1 cellular context compared by ENCODE assay signal in the genomic region with DNA sequence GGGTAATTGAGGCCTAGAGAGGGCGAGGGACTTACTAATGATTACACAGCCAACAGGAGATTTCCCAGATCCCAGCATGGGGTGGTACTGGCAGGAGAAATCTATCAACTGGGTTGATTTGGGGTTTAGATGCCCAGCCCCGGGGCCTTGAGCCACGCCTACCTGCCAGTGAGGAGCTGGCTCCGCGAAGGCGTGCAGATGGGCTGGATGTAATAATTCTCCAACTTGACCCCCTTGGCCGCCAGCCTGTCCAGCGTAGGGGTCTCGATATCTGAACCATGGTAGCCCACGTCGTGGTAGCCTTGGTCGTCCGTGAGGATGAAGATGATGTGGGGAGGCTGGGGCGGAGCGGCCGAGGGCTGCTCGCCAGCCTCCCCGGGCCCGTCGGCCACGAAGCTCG.
TF ChIP-seq lines count a peak whose summit lies in the region.

No MANE protein-coding gene starts in this region.

TF ChIP-seq in SK-N-SH, 30 proteins besides CTCF, POLR2A, EP300 and RAD21:
- TF ChIP-seq, protein P1, sequence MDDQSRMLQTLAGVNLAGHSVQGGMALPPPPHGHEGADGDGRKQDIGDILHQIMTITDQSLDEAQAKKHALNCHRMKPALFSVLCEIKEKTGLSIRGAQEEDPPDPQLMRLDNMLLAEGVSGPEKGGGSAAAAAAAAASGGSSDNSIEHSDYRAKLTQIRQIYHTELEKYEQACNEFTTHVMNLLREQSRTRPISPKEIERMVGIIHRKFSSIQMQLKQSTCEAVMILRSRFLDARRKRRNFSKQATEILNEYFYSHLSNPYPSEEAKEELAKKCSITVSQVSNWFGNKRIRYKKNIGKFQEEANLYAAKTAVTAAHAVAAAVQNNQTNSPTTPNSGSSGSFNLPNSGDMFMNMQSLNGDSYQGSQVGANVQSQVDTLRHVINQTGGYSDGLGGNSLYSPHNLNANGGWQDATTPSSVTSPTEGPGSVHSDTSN (IDR thresholded peaks at IDR 0.05) = no peak
- TF ChIP-seq FOSL2 (IDR thresholded peaks at IDR 0.05; ENCODE audit: borderline replicate concordance, low read depth) = no peak
- TF ChIP-seq NRF1 (IDR thresholded peaks at IDR 0.05; ENCODE audit: low read depth, low read length) = no peak
- no peak for TF ChIP-seq RFX5 (IDR thresholded peaks at IDR 0.05; ENCODE audit: low read length)
- TF ChIP-seq POLR2AphosphoS5 (IDR thresholded peaks at IDR 0.05; ENCODE audit: low read depth, low read length) = no peak
- TF ChIP-seq, protein P2, sequence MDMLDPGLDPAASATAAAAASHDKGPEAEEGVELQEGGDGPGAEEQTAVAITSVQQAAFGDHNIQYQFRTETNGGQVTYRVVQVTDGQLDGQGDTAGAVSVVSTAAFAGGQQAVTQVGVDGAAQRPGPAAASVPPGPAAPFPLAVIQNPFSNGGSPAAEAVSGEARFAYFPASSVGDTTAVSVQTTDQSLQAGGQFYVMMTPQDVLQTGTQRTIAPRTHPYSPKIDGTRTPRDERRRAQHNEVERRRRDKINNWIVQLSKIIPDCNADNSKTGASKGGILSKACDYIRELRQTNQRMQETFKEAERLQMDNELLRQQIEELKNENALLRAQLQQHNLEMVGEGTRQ (IDR thresholded peaks at IDR 0.05; ENCODE audit: borderline replicate concordance, low read depth, low read length) = no peak
- no peak for TF ChIP-seq SMC3 (IDR thresholded peaks at IDR 0.05; ENCODE audit: low read depth, low read length)
- TF ChIP-seq JUND (IDR thresholded peaks at IDR 0.05) = no peak
- TF ChIP-seq USF1 (IDR thresholded peaks at IDR 0.05; ENCODE audit: borderline replicate concordance, low read depth) = no peak
- TF ChIP-seq FOXJ3 (CRISPR knock-in tag; IDR thresholded peaks at IDR 0.05) = no peak
- no peak for TF ChIP-seq TCF12 (IDR thresholded peaks at IDR 0.05)
- TF ChIP-seq CHD2 (IDR thresholded peaks at IDR 0.05; ENCODE audit: low read length, partially characterized antibody) = no peak
- no peak for TF ChIP-seq GATA2 (CRISPR knock-in tag; IDR thresholded peaks at IDR 0.05)
- no peak for TF ChIP-seq ELF1 (IDR thresholded peaks at IDR 0.05)
- TF ChIP-seq, protein P3, sequence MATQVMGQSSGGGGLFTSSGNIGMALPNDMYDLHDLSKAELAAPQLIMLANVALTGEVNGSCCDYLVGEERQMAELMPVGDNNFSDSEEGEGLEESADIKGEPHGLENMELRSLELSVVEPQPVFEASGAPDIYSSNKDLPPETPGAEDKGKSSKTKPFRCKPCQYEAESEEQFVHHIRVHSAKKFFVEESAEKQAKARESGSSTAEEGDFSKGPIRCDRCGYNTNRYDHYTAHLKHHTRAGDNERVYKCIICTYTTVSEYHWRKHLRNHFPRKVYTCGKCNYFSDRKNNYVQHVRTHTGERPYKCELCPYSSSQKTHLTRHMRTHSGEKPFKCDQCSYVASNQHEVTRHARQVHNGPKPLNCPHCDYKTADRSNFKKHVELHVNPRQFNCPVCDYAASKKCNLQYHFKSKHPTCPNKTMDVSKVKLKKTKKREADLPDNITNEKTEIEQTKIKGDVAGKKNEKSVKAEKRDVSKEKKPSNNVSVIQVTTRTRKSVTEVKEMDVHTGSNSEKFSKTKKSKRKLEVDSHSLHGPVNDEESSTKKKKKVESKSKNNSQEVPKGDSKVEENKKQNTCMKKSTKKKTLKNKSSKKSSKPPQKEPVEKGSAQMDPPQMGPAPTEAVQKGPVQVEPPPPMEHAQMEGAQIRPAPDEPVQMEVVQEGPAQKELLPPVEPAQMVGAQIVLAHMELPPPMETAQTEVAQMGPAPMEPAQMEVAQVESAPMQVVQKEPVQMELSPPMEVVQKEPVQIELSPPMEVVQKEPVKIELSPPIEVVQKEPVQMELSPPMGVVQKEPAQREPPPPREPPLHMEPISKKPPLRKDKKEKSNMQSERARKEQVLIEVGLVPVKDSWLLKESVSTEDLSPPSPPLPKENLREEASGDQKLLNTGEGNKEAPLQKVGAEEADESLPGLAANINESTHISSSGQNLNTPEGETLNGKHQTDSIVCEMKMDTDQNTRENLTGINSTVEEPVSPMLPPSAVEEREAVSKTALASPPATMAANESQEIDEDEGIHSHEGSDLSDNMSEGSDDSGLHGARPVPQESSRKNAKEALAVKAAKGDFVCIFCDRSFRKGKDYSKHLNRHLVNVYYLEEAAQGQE (IDR thresholded peaks at IDR 0.05; ENCODE audit: low read depth, low read length) = no peak
- no peak for TF ChIP-seq GABPA (IDR thresholded peaks at IDR 0.05; ENCODE audit: low read depth)
- TF ChIP-seq TAF1 (IDR thresholded peaks at IDR 0.05; ENCODE audit: borderline replicate concordance, low read depth, low read length) = no peak
- TF ChIP-seq, protein P4, sequence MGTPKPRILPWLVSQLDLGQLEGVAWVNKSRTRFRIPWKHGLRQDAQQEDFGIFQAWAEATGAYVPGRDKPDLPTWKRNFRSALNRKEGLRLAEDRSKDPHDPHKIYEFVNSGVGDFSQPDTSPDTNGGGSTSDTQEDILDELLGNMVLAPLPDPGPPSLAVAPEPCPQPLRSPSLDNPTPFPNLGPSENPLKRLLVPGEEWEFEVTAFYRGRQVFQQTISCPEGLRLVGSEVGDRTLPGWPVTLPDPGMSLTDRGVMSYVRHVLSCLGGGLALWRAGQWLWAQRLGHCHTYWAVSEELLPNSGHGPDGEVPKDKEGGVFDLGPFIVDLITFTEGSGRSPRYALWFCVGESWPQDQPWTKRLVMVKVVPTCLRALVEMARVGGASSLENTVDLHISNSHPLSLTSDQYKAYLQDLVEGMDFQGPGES (IDR thresholded peaks at IDR 0.05; ENCODE audit: low read depth, low read length) = no peak
- TF ChIP-seq MEF2A (IDR thresholded peaks at IDR 0.05; ENCODE audit: borderline replicate concordance, low read depth) = no peak
